27 cellular contexts compared by ENCODE assay signal in the genomic region with DNA sequence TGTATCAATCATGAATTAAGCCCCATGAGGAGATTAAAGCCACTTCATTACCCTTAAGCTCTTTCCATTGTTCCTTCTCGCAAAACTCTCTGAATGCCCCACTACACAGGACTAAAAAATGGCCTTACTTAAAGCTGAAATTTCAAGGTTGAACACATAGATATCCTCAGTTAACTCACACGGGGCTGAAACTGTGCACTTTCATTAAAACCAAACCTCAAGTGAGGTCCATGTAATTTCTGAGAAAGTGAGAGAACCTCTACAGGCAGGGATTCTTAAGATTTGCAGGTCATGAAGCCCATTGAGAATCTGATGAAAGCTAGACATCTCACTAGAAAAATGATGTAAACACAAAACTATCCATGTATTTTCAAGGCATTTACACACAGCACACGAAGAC. TPM values are rescaled to one million over a fixed set of nuclear protein-coding genes. Genes with fewer than 3 reads are reported as not detected.
DNase-seq lines count a peak whose midpoint lies in the region; ATAC-seq, FAIRE-seq and TF ChIP-seq lines count a peak whose summit lies in the region.
"Had no signal": no experiment of that assay in that cellular context is flagged by ENCODE, and none has a peak within 500 bp of the region (broad histone marks: within the 10 kb centered on the region; RNA-seq: fewer than 3 reads in every experiment).

No MANE protein-coding gene starts in this region.

- H3K4me1 Mint-ChIP-seq in brain: no peaks in the 10 kb centered on the region
- peaks cover 11 to 37% (median 21%) of the 10 kb centered on the region in 7 donors for H3K4me1 Mint-ChIP-seq in naive thymus-derived CD4-positive, alpha-beta T cell

- no peak for FAIRE-seq in HepG2 (lab: Jason Lieb, UNC)
- FAIRE-seq: A549, D721Med, H1 had no signal

- no peak overlapping the region for H3K4me3 Mint-ChIP-seq in brain
- H3K4me3 Mint-ChIP-seq in naive thymus-derived CD4-positive, alpha-beta T cell: no peak overlapping the region
- H3K4me3 Mint-ChIP-seq: CD4-positive, alpha-beta T cell had no signal

- TF ChIP-seq RAD21 in liver (IDR thresholded peaks at IDR 0.05) (no peak), HepG2 (CRISPR knock-in tag; IDR thresholded peaks at IDR 0.05) (no peak)

- H3K9me3 ChIP-seq in liver (ENCODE audit: control insufficient read depth in 4 of 4, low read length in 3 of 4): no peaks in the 10 kb centered on the region
- H3K9me3 ChIP-seq in HepG2 (ENCODE audit: low read length): no peaks in the 10 kb centered on the region
- peaks cover 0 to 3% (median 0%) of the 10 kb centered on the region in 4 donors for H3K9me3 ChIP-seq in right lobe of liver
- no peaks in the 10 kb centered on the region for H3K9me3 ChIP-seq in upper lobe of right lung
- H3K9me3 ChIP-seq in naive thymus-derived CD4-positive, alpha-beta T cell (ENCODE audit: control insufficient read depth in 2 of 3, low read length in 3 of 3): no peaks in the 10 kb centered on the region
- H3K9me3 ChIP-seq: A549; BLaER1 treated with 17β-estradiol and CSF1 and Interleukin-3, amounts not matched to agents 10 nM and 100 nM; MG63 had no signal

- WGBS in liver: 91% methylated on average over 3 of the region's 3 CpGs
- WGBS in HepG2 (ENCODE audit: low lambda C conversion rate): 96% methylated on average over 3 of the region's 3 CpGs
- WGBS in right lobe of liver (ENCODE audit: insufficient coverage, low coverage, low lambda C conversion rate, missing lambda C conversion rate): 85% methylated on average over 3 of the region's 3 CpGs

- no peak for TF ChIP-seq POLR2A in HepG2 (IDR thresholded peaks at IDR 0.05; ENCODE audit: insufficient read depth in 1 of 2, low read depth in 2 of 2, low read length in 2 of 2)
- no peak for TF ChIP-seq POLR2A in right lobe of liver (IDR thresholded peaks at IDR 0.05)

- H3K4me1 ChIP-seq in liver (ENCODE audit: control insufficient read depth in 4 of 4, insufficient read depth in 4 of 4, low read length in 3 of 4) (peaks cover 6 to 35% (median 24%) of the 10 kb centered on the region in 4 donors), HepG2 (ENCODE audit: insufficient read depth, low read length) (peaks cover 26% of the 10 kb centered on the region), right lobe of liver (peaks cover 0 to 49% (median 12%) of the 10 kb centered on the region in 4 donors), upper lobe of right lung (no peaks in the 10 kb centered on the region)
- H3K4me1 ChIP-seq in naive thymus-derived CD4-positive, alpha-beta T cell (ENCODE audit: control insufficient read depth in 2 of 2, insufficient read depth in 2 of 2, low read length in 2 of 2): no peaks in the 10 kb centered on the region
- H3K4me1 ChIP-seq: A549 had no signal

- TF ChIP-seq EP300 in HepG2 (IDR thresholded peaks at IDR 0.05; ENCODE audit: low read depth in 2 of 2, low read length in 2 of 2) (no peak), HepG2 (CRISPR knock-in tag; IDR thresholded peaks at IDR 0.05; ENCODE audit: borderline replicate concordance) (no peak)

- H3K36me3 ChIP-seq in liver (ENCODE audit: control insufficient read depth in 4 of 4, insufficient read depth in 3 of 4, low read depth in 1 of 4, low read length in 3 of 4): peaks cover 0 to 19% (median 9%) of the 10 kb centered on the region in 4 donors
- peaks cover 2 to 14% of the 10 kb centered on the region in 2 experiments; a peak in 3 of 5 replicates for H3K36me3 ChIP-seq in HepG2 (replicated peaks in 1 of 2; ENCODE audit: control insufficient read depth in 1 of 2, insufficient read depth in 2 of 2, low read length in 2 of 2)
- H3K36me3 ChIP-seq in right lobe of liver: peaks cover 0 to 10% (median 0%) of the 10 kb centered on the region in 4 donors
- H3K36me3 ChIP-seq in upper lobe of right lung: peaks cover 32% of the 10 kb centered on the region
- peaks cover 4 to 34% (median 4%) of the 10 kb centered on the region in 3 experiments for H3K36me3 ChIP-seq in naive thymus-derived CD4-positive, alpha-beta T cell (ENCODE audit: control insufficient read depth in 2 of 3, insufficient read depth in 3 of 3, low read length in 3 of 3)
- H3K36me3 ChIP-seq: MG63 had no signal

- peaks cover 57% of the 10 kb centered on the region for H3K36me3 Mint-ChIP-seq in brain
- H3K36me3 Mint-ChIP-seq in activated naive CD4-positive, alpha-beta T cell treated with anti-CD3 and anti-CD28 coated beads, Interleukin-2, amount 50 U/mL, for 72 hours: peaks cover 1 to 5% of the 10 kb centered on the region in 2 donors
- H3K36me3 Mint-ChIP-seq in naive thymus-derived CD4-positive, alpha-beta T cell: peaks cover 4 to 45% (median 27%) of the 10 kb centered on the region in 5 donors

- no peak for DNase-seq in HepG2 (ENCODE audit: low spot score)
- no peak for DNase-seq in right lobe of liver
- no peak for DNase-seq in upper lobe of right lung
- no peak for DNase-seq in activated naive CD4-positive, alpha-beta T cell treated with anti-CD3 and anti-CD28 coated beads, Interleukin-2, amount 50 U/mL, for 72 hours (ENCODE audit: low spot score in 2 of 2)
- no peak for DNase-seq in naive thymus-derived CD4-positive, alpha-beta T cell
- DNase-seq: AML-193; CD4-positive, alpha-beta T cell; HCEC 1CT; IMR-90; KG1; MG63; NCI-H1105 treated with DMSO at 0.1 percent for 48 hours; NCI-H146; NCI-H1930; NCI-H2107; NCI-H526; Right ventricle myocardium superior; RPMI8226 had no signal

- POLR2A ChIA-PET in HepG2 (lab: Yijun Ruan, JAX): interaction anchor here (1.5 kb wide), 1 partner anchor 10 kb away, joined by 3 read pairs; no protein-coding TSS in a partner anchor
- POLR2A ChIA-PET in naive thymus-derived CD4-positive, alpha-beta T cell (lab: Charles Lee): no interaction called here

- intact Hi-C loops in HepG2 (cut with micrococcal nuclease; ENCODE audit: unreplicated experiment): no loop called here
- intact Hi-C loops in right lobe of liver (cut with DNase I): no loop called here
- intact Hi-C loops in upper lobe of right lung (cut with DNase I): no loop called here
- intact Hi-C loops in naive thymus-derived CD4-positive, alpha-beta T cell (cut with micrococcal nuclease): no loop called here

- H3K27ac ChIP-seq in liver (ENCODE audit: low read depth in 1 of 2, low read length in 2 of 2) (peak overlapping the region in 1 of 2 donors; percentile 67), HepG2 (ENCODE audit: extremely low read length, insufficient read depth, low read length) (no peak overlapping the region), right lobe of liver (peak overlapping the region in 2 of 3 donors; percentile 43 to 56), upper lobe of right lung (peak overlapping the region; percentile 4)
- no peak overlapping the region for H3K27ac ChIP-seq in naive thymus-derived CD4-positive, alpha-beta T cell (ENCODE audit: low read depth, low read length)
- H3K27ac ChIP-seq: A549; BLaER1 treated with 17β-estradiol and CSF1 and Interleukin-3, amounts not matched to agents 10 nM and 100 nM had no signal

- no peak overlapping the region for H3K4me2 ChIP-seq in HepG2 (ENCODE audit: low read depth, low read length)
- H3K4me2 ChIP-seq: A549 had no signal

- no peaks in the 10 kb centered on the region for H3K27me3 ChIP-seq in liver (ENCODE audit: control insufficient read depth in 4 of 4, insufficient read depth in 4 of 4, low read length in 3 of 4)
- H3K27me3 ChIP-seq in HepG2 (ENCODE audit: control insufficient read depth in 1 of 2, insufficient read depth in 2 of 2, low read length in 2 of 2): no peaks in the 10 kb centered on the region
- no peaks in the 10 kb centered on the region for H3K27me3 ChIP-seq in right lobe of liver
- no peaks in the 10 kb centered on the region for H3K27me3 ChIP-seq in upper lobe of right lung
- H3K27me3 ChIP-seq in naive thymus-derived CD4-positive, alpha-beta T cell (ENCODE audit: control insufficient read depth in 2 of 2, insufficient read depth in 2 of 2, low read length in 2 of 2): no peaks in the 10 kb centered on the region
- H3K27me3 ChIP-seq: BLaER1 treated with 17β-estradiol and CSF1 and Interleukin-3, amounts not matched to agents 10 nM and 100 nM; MG63 had no signal

- no peaks in the 10 kb centered on the region for H3K9me3 Mint-ChIP-seq in brain
- H3K9me3 Mint-ChIP-seq in activated naive CD4-positive, alpha-beta T cell treated with anti-CD3 and anti-CD28 coated beads, Interleukin-2, amount 50 U/mL, for 72 hours: peaks cover 0 to 4% of the 10 kb centered on the region in 2 donors
- H3K9me3 Mint-ChIP-seq in naive thymus-derived CD4-positive, alpha-beta T cell: peaks cover 0 to 2% (median 0%) of the 10 kb centered on the region in 11 donors
- H3K9me3 Mint-ChIP-seq: CD4-positive, alpha-beta T cell had no signal

- in situ Hi-C loops in HepG2 (cut with HindIII; ENCODE audit: extremely low pct_ligation_motif_present, low pct_unique_long_range_greater_than_20kb): no loop called here

- H3K4me3 ChIP-seq in liver (ENCODE audit: low read depth in 1 of 3, low read length in 3 of 3) (no peak overlapping the region), HepG2 (replicated peaks in 1 of 3; ENCODE audit: insufficient read depth in 1 of 3, low read depth in 2 of 3, low read length in 3 of 3) (no peak overlapping the region), right lobe of liver (no peak overlapping the region), upper lobe of right lung (no peak overlapping the region)
- no peak overlapping the region for H3K4me3 ChIP-seq in naive thymus-derived CD4-positive, alpha-beta T cell (ENCODE audit: low read length)
- H3K4me3 ChIP-seq: A549; BLaER1 treated with 17β-estradiol and CSF1 and Interleukin-3, amounts not matched to agents 10 nM and 100 nM; MG63 had no signal

- no peak overlapping the region for H2AFZ ChIP-seq in HepG2 (ENCODE audit: low read length)

- H3K79me2 ChIP-seq in HepG2 (ENCODE audit: insufficient read depth, low read length): no peaks in the 10 kb centered on the region

- no peak for ATAC-seq in HepG2
- no peak for ATAC-seq in right lobe of liver
- ATAC-seq in upper lobe of right lung: no peak
- no peak for ATAC-seq in activated naive CD4-positive, alpha-beta T cell treated with anti-CD3 and anti-CD28 coated beads, Interleukin-2, amount 50 U/mL, for 72 hours
- no peak for ATAC-seq in naive thymus-derived CD4-positive, alpha-beta T cell
- ATAC-seq: A549 had no signal

- no peak overlapping the region for H3K9ac ChIP-seq in liver (ENCODE audit: low read depth in 1 of 2, low read length in 2 of 2)
- no peak overlapping the region for H3K9ac ChIP-seq in HepG2 (ENCODE audit: insufficient read depth, low read depth, low read length)
- H3K9ac ChIP-seq: BLaER1 treated with 17β-estradiol and CSF1 and Interleukin-3, amounts not matched to agents 10 nM and 100 nM had no signal

- TF ChIP-seq CTCF in liver (IDR thresholded peaks at IDR 0.05; ENCODE audit: low read depth, low read length, missing input control) (no peak), HepG2 (CRISPR knock-in tag; IDR thresholded peaks at IDR 0.05) (no peak), brain (conservative IDR thresholded peaks at IDR 0.05) (no peak), right lobe of liver (IDR thresholded peaks at IDR 0.05) (no peak), upper lobe of right lung (IDR thresholded peaks at IDR 0.05) (no peak)

- H3K27ac Mint-ChIP-seq in brain: peak overlapping the region in 3 of 5 experiments; percentile 8 to 97 (median 73)
- H3K27ac Mint-ChIP-seq in activated naive CD4-positive, alpha-beta T cell treated with anti-CD3 and anti-CD28 coated beads, Interleukin-2, amount 50 U/mL, for 72 hours: peak overlapping the region in 1 of 2 donors; percentile 11
- no peak overlapping the region for H3K27ac Mint-ChIP-seq in naive thymus-derived CD4-positive, alpha-beta T cell
- H3K27ac Mint-ChIP-seq: CD4-positive, alpha-beta T cell had no signal

- BruUV-seq in HepG2 (replicated peaks; lab: Mats Ljungman, UMichigan): no TSS peak

- H4K20me1 ChIP-seq in HepG2 (ENCODE audit: insufficient read depth, low read length): 0 out of 2 replicates have a peak, but pooled peaks cover 6% of the 10 kb centered on the region

- no peaks in the 10 kb centered on the region for H3K27me3 Mint-ChIP-seq in brain
- no peaks in the 10 kb centered on the region for H3K27me3 Mint-ChIP-seq in naive thymus-derived CD4-positive, alpha-beta T cell
- H3K27me3 Mint-ChIP-seq: CD4-positive, alpha-beta T cell had no signal

- CTCF ChIA-PET in HepG2 (lab: Yijun Ruan, JAX; ENCODE audit: low intra/inter-chr PET ratio, low total read pairs): no interaction called here
- CTCF ChIA-PET in naive thymus-derived CD4-positive, alpha-beta T cell (lab: Charles Lee): no interaction called here

RNA-seq across cellular contexts. Expression of gene DENND11, which starts 15.9 kb away (rescaled TPM):
- total RNA-seq in liver (10 to 100 TPM; 15.9 to 48.4 TPM), HepG2 (2016; rRNA removed; fragmentation: Illumina TruSeq; extraction: Trizol) (10.5 and 12.5 TPM in 2 replicates), right lobe of liver (10 to 100 TPM; 24.4 to 30.8 (median 26.3) TPM), upper lobe of right lung (40.2 TPM)
- polyA plus RNA-seq in liver (1 to 10 TPM; 8.4 to 9.8 TPM), HepG2 (2011; rRNA removed) (7.1 and 8.6 TPM in 2 replicates), brain (ENCODE audit: insufficient read depth, low read depth, low replicate concordance) (13.0 TPM)
- total RNA-seq in HepG2 (2016; cell fraction: cytosol; rRNA removed; fragmentation: Illumina TruSeq; extraction: Trizol; ENCODE audit: low read depth): 0.91 and 1.1 TPM in 2 replicates
- 11.0 and 11.5 TPM in 2 replicates for total RNA-seq in HepG2 (2016; cell fraction: insoluble cytoplasmic fraction; rRNA removed; fragmentation: Illumina TruSeq; extraction: Trizol)
- 3.4 and 4.2 TPM in 2 replicates for total RNA-seq in HepG2 (2016; cell fraction: membrane; rRNA removed; fragmentation: Illumina TruSeq; extraction: Trizol)
- total RNA-seq in HepG2 (2016; cell fraction: nucleus; rRNA removed; fragmentation: Illumina TruSeq; extraction: Trizol): 14.7 and 16.1 TPM in 2 replicates
- polyA plus RNA-seq in HepG2 (2011; cell fraction: cytosol; rRNA removed): 3.2 and 3.4 TPM in 2 replicates
- polyA plus RNA-seq in HepG2 (2011; cell fraction: nucleus; rRNA removed): 21.3 and 27.5 TPM in 2 replicates
- polyA plus RNA-seq in HepG2 (2012): 7.6 and 8.6 TPM in 2 replicates
- polyA plus RNA-seq in HepG2 (2016; cell fraction: cytosol; fragmentation: Illumina TruSeq; extraction: Trizol; ENCODE audit: low read depth): 0.69 and 0.88 TPM in 2 replicates
- 7.0 and 7.3 TPM in 2 replicates for polyA plus RNA-seq in HepG2 (2016; cell fraction: insoluble cytoplasmic fraction; fragmentation: Illumina TruSeq; extraction: Trizol; ENCODE audit: low read depth)
- polyA plus RNA-seq in HepG2 (2016; cell fraction: membrane; fragmentation: Illumina TruSeq; extraction: Trizol; ENCODE audit: low read depth): 1.3 and 1.4 TPM in 2 replicates
- 15.7 and 16.4 TPM in 2 replicates for polyA plus RNA-seq in HepG2 (2016; cell fraction: nucleus; fragmentation: Illumina TruSeq; extraction: Trizol; ENCODE audit: insufficient read depth, low read depth)
- polyA minus RNA-seq in HepG2 (2011; rRNA and poly(A)+ RNA removed; ENCODE audit: low replicate concordance): 11.8 and 13.6 TPM in 2 replicates
- 3.6 and 5.0 TPM in 2 replicates for polyA minus RNA-seq in HepG2 (2011; cell fraction: cytosol; rRNA and poly(A)+ RNA removed)
- polyA minus RNA-seq in HepG2 (2011; cell fraction: nucleus; rRNA and poly(A)+ RNA removed): 22.7 and 28.0 TPM in 2 replicates
- total RNA-seq in activated naive CD4-positive, alpha-beta T cell treated with anti-CD3 and anti-CD28 coated beads, Interleukin-2, amount 50 U/mL, for 72 hours: 10 to 100 TPM; 21.4 to 40.1 TPM
- 10 to 100 TPM; 40.7 to 77.9 (median 53.6) TPM for total RNA-seq in naive thymus-derived CD4-positive, alpha-beta T cell
- polyA plus RNA-seq in naive thymus-derived CD4-positive, alpha-beta T cell: 10 to 100 TPM; 15.1 to 19.4 TPM

RNA-seq across cellular contexts. Expression of gene WEE2, which starts 22.1 kb away (rescaled TPM):
- total RNA-seq in liver: not detected
- not detected for polyA plus RNA-seq in liver
- not detected in 2 replicates for total RNA-seq in HepG2 (2016; rRNA removed; fragmentation: Illumina TruSeq; extraction: Trizol)
- not detected in 2 replicates for total RNA-seq in HepG2 (2016; cell fraction: cytosol; rRNA removed; fragmentation: Illumina TruSeq; extraction: Trizol; ENCODE audit: low read depth)
- total RNA-seq in HepG2 (2016; cell fraction: insoluble cytoplasmic fraction; rRNA removed; fragmentation: Illumina TruSeq; extraction: Trizol): not detected in 2 replicates
- not detected in 2 replicates for total RNA-seq in HepG2 (2016; cell fraction: membrane; rRNA removed; fragmentation: Illumina TruSeq; extraction: Trizol)
- not detected in 2 replicates for total RNA-seq in HepG2 (2016; cell fraction: nucleus; rRNA removed; fragmentation: Illumina TruSeq; extraction: Trizol)
- polyA plus RNA-seq in HepG2 (2011; rRNA removed): not detected in 2 replicates
- not detected in 2 replicates for polyA plus RNA-seq in HepG2 (2011; cell fraction: cytosol; rRNA removed)
- 0.09 TPM in 1 of 2 replicates, not detected in the other for polyA plus RNA-seq in HepG2 (2011; cell fraction: nucleus; rRNA removed)
- polyA plus RNA-seq in HepG2 (2012): 0.04 TPM in 1 of 2 replicates, not detected in the other
- polyA plus RNA-seq in HepG2 (2016; cell fraction: cytosol; fragmentation: Illumina TruSeq; extraction: Trizol; ENCODE audit: low read depth): not detected in 2 replicates
- polyA plus RNA-seq in HepG2 (2016; cell fraction: insoluble cytoplasmic fraction; fragmentation: Illumina TruSeq; extraction: Trizol; ENCODE audit: low read depth): not detected in 2 replicates
- polyA plus RNA-seq in HepG2 (2016; cell fraction: membrane; fragmentation: Illumina TruSeq; extraction: Trizol; ENCODE audit: low read depth): not detected in 2 replicates
- not detected in 2 replicates for polyA plus RNA-seq in HepG2 (2016; cell fraction: nucleus; fragmentation: Illumina TruSeq; extraction: Trizol; ENCODE audit: insufficient read depth, low read depth)
- polyA minus RNA-seq in HepG2 (2011; rRNA and poly(A)+ RNA removed; ENCODE audit: low replicate concordance): not detected in 2 replicates
- not detected in 2 replicates for polyA minus RNA-seq in HepG2 (2011; cell fraction: cytosol; rRNA and poly(A)+ RNA removed)
- 0.26 TPM in 1 of 2 replicates, not detected in the other for polyA minus RNA-seq in HepG2 (2011; cell fraction: nucleus; rRNA and poly(A)+ RNA removed)
- polyA plus RNA-seq in brain (ENCODE audit: insufficient read depth, low read depth, low replicate concordance): not detected
- total RNA-seq in right lobe of liver: not detected
- not detected for total RNA-seq in upper lobe of right lung
- total RNA-seq in activated naive CD4-positive, alpha-beta T cell treated with anti-CD3 and anti-CD28 coated beads, Interleukin-2, amount 50 U/mL, for 72 hours: not detected
- total RNA-seq in naive thymus-derived CD4-positive, alpha-beta T cell: under 1 TPM in 2 of 5 experiments, not detected in 3; 0.11 to 0.15 TPM
- not detected for polyA plus RNA-seq in naive thymus-derived CD4-positive, alpha-beta T cell
- total RNA-seq: Daoy, G401, H1, IMR-90, Right ventricle myocardium superior, SK-MEL-5 had no signal
- polyA plus RNA-seq: A549, IMR-90 had no signal

RNA-seq across cellular contexts. Expression of gene SSBP1, which starts 52.1 kb away (rescaled TPM):
- total RNA-seq in liver (10 to 100 TPM; 68.0 to 70.0 TPM), HepG2 (2016; rRNA removed; fragmentation: Illumina TruSeq; extraction: Trizol) (254 and 363 TPM in 2 replicates), right lobe of liver (100 to 1,000 TPM in 1 of 6 experiments, 10 to 100 TPM in 5; 38.6 to 115 (median 48.8) TPM), upper lobe of right lung (64.9 TPM)
- polyA plus RNA-seq in liver (100 to 1,000 TPM in 1 of 2 donors, 10 to 100 TPM in 1; 90.2 to 147 TPM), HepG2 (2011; rRNA removed) (52.9 and 64.4 TPM in 2 replicates), brain (ENCODE audit: insufficient read depth, low read depth, low replicate concordance) (149 TPM)
- total RNA-seq in HepG2 (2016; cell fraction: cytosol; rRNA removed; fragmentation: Illumina TruSeq; extraction: Trizol; ENCODE audit: low read depth): 86.1 and 88.6 TPM in 2 replicates
- total RNA-seq in HepG2 (2016; cell fraction: insoluble cytoplasmic fraction; rRNA removed; fragmentation: Illumina TruSeq; extraction: Trizol): 267 and 364 TPM in 2 replicates
- total RNA-seq in HepG2 (2016; cell fraction: membrane; rRNA removed; fragmentation: Illumina TruSeq; extraction: Trizol): 74.3 and 78.8 TPM in 2 replicates
- total RNA-seq in HepG2 (2016; cell fraction: nucleus; rRNA removed; fragmentation: Illumina TruSeq; extraction: Trizol): 124 TPM in 2 replicates
- polyA plus RNA-seq in HepG2 (2011; cell fraction: cytosol; rRNA removed): 35.9 and 51.3 TPM in 2 replicates
- 24.0 and 27.9 TPM in 2 replicates for polyA plus RNA-seq in HepG2 (2011; cell fraction: nucleus; rRNA removed)
- 106 and 158 TPM in 2 replicates for polyA plus RNA-seq in HepG2 (2012)
- polyA plus RNA-seq in HepG2 (2016; cell fraction: cytosol; fragmentation: Illumina TruSeq; extraction: Trizol; ENCODE audit: low read depth): 90.2 and 95.1 TPM in 2 replicates
- polyA plus RNA-seq in HepG2 (2016; cell fraction: insoluble cytoplasmic fraction; fragmentation: Illumina TruSeq; extraction: Trizol; ENCODE audit: low read depth): 372 and 403 TPM in 2 replicates
- polyA plus RNA-seq in HepG2 (2016; cell fraction: membrane; fragmentation: Illumina TruSeq; extraction: Trizol; ENCODE audit: low read depth): 62.4 and 68.6 TPM in 2 replicates
- polyA plus RNA-seq in HepG2 (2016; cell fraction: nucleus; fragmentation: Illumina TruSeq; extraction: Trizol; ENCODE audit: insufficient read depth, low read depth): 142 and 144 TPM in 2 replicates
- 22.8 and 40.3 TPM in 2 replicates for polyA minus RNA-seq in HepG2 (2011; rRNA and poly(A)+ RNA removed; ENCODE audit: low replicate concordance)
- polyA minus RNA-seq in HepG2 (2011; cell fraction: cytosol; rRNA and poly(A)+ RNA removed): 20.9 and 24.2 TPM in 2 replicates
- 119 and 126 TPM in 2 replicates for polyA minus RNA-seq in HepG2 (2011; cell fraction: nucleus; rRNA and poly(A)+ RNA removed)
- 100 to 1,000 TPM; 174 to 221 TPM for total RNA-seq in activated naive CD4-positive, alpha-beta T cell treated with anti-CD3 and anti-CD28 coated beads, Interleukin-2, amount 50 U/mL, for 72 hours
- total RNA-seq in naive thymus-derived CD4-positive, alpha-beta T cell: 100 to 1,000 TPM in 3 of 5 experiments, 10 to 100 TPM in 2; 86.4 to 148 (median 107) TPM
- 100 to 1,000 TPM; 299 to 360 TPM for polyA plus RNA-seq in naive thymus-derived CD4-positive, alpha-beta T cell

Comparison
In these comparisons a context has a peak if more than half of its experiments do, and no peak if none do; other contexts are left out.
1. H3K27ac ChIP-seq: peak in right lobe of liver (2 of 3) and upper lobe of right lung (single experiment); none in HepG2 (single experiment) and naive thymus-derived CD4-positive, alpha-beta T cell (single experiment).
2. H3K27ac Mint-ChIP-seq: peak in brain (3 of 5); none in naive thymus-derived CD4-positive, alpha-beta T cell (0 of 9).